ENCODE assay signal across 20 cellular contexts in the genomic region with DNA sequence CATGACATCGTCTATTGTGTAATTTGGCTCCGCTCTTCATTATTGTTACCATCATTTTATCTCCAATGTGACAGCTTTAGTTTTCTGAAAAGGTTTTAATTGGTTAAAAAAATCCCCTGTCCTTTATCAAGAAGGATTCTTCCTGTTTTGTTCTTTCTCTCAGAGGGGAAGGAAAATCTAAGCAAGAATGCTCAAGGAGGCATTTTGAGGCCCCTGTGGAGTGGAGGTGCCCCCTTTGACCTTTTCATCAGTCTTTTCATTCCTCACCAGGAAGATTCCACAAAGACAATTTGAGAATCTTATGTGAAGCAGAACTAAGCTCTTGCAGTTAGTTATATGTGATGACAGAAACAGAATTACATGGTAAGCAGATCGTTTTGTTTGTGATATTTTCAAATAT.
"Had no signal": no experiment of that assay in that cellular context is flagged by ENCODE, and none has a peak within 500 bp of the region (broad histone marks: within the 10 kb centered on the region; RNA-seq: fewer than 3 reads in every experiment).

No MANE protein-coding gene starts in this region.

- H3K27me3 ChIP-seq: transverse colon had no signal

- H3K4me1 Mint-ChIP-seq: activated B cell treated with CpG ODN at 0.5 μM for 24 hours; activated naive CD8-positive, alpha-beta T cell treated with anti-CD3 and anti-CD28 coated beads for 36 hours; stimulated activated naive B cell treated with anti-CD40 and anti-IgM and Interleukin-4, amounts not matched to agents 10 μg/mL and 1 μg/mL and 100 μg/mL, for 72 hours had no signal

- H3K4me3 ChIP-seq: left ventricle myocardium inferior, transverse colon had no signal

- ATAC-seq: esophagus mucosa; stimulated activated naive B cell treated with anti-CD40 and anti-IgM and Interleukin-4, amounts not matched to agents 10 μg/mL and 1 μg/mL and 100 μg/mL, for 72 hours had no signal

- H3K27ac Mint-ChIP-seq: activated B cell treated with CpG ODN at 0.5 μM for 24 hours; activated naive CD8-positive, alpha-beta T cell treated with anti-CD3 and anti-CD28 coated beads for 36 hours; nephron progenitor cell; progenitor cell of endocrine pancreas; stimulated activated naive B cell treated with anti-CD40 and anti-IgM and Interleukin-4, amounts not matched to agents 10 μg/mL and 1 μg/mL and 100 μg/mL, for 72 hours; T-helper 1 cell treated with Interleukin-12 subunit alpha and Interleukin-12 subunit beta and Interleukin-4 antibody, amounts not matched to agents 30 μg/mL and 1 μg/mL, for 36 hours had no signal

- H3K27me3 Mint-ChIP-seq: activated B cell treated with CpG ODN at 0.5 μM for 24 hours; activated naive CD8-positive, alpha-beta T cell treated with anti-CD3 and anti-CD28 coated beads for 36 hours; progenitor cell of endocrine pancreas; stimulated activated naive B cell treated with anti-CD40 and anti-IgM and Interleukin-4, amounts not matched to agents 10 μg/mL and 1 μg/mL and 100 μg/mL, for 72 hours had no signal

- H3K4me3 Mint-ChIP-seq: activated B cell treated with CpG ODN at 0.5 μM for 24 hours; activated naive CD8-positive, alpha-beta T cell treated with anti-CD3 and anti-CD28 coated beads for 36 hours; nephron progenitor cell; stimulated activated naive B cell treated with anti-CD40 and anti-IgM and Interleukin-4, amounts not matched to agents 10 μg/mL and 1 μg/mL and 100 μg/mL, for 72 hours; T-helper 1 cell treated with Interleukin-12 subunit alpha and Interleukin-12 subunit beta and Interleukin-4 antibody, amounts not matched to agents 30 μg/mL and 1 μg/mL, for 36 hours had no signal

- H3K36me3 Mint-ChIP-seq: activated naive CD8-positive, alpha-beta T cell treated with anti-CD3 and anti-CD28 coated beads for 36 hours; stimulated activated naive B cell treated with anti-CD40 and anti-IgM and Interleukin-4, amounts not matched to agents 10 μg/mL and 1 μg/mL and 100 μg/mL, for 72 hours had no signal

- H3K9me3 Mint-ChIP-seq: T-helper 1 cell treated with Interleukin-12 subunit alpha and Interleukin-12 subunit beta and Interleukin-4 antibody, amounts not matched to agents 30 μg/mL and 1 μg/mL, for 36 hours had no signal

- H3K36me3 ChIP-seq: left ventricle myocardium inferior, transverse colon had no signal

- DNase-seq: activated B cell treated with CpG ODN at 0.5 μM for 24 hours; activated CD4-positive, alpha-beta T cell treated with anti-CD3 and anti-CD28 coated beads for 4 hours; activated CD4-positive, alpha-beta T cell treated with anti-CD3 and anti-CD28 coated beads, Interleukin-2, amount 50 U/mL, for 48 hours; activated naive CD4-positive, alpha-beta T cell treated with Interleukin-2 at 50 U/mL for 16 hours; activated naive CD8-positive, alpha-beta T cell treated with anti-CD3 and anti-CD28 coated beads for 36 hours; activated T-cell treated with anti-CD3 and anti-CD28 coated beads, Interleukin-2, amount 50 U/mL, for 48 hours; amniotic stem cell; effector memory CD4-positive, alpha-beta T cell; foreskin melanocyte; kidney glomerular epithelial cell; left ventricle myocardium inferior; nephron progenitor cell; stimulated activated CD4-positive, alpha-beta T cell treated with anti-CD3 and anti-CD28 coated beads, Interleukin-2, amount 100 ng/mL, for 48 hours; stimulated activated CD8-positive, alpha-beta memory T cell treated with anti-CD3 and anti-CD28 coated beads, Interleukin-4, amount 100 ng/mL, for 48 hours; stimulated activated naive B cell treated with anti-CD40 and anti-IgM and Interleukin-4, amounts not matched to agents 10 μg/mL and 1 μg/mL and 100 μg/mL, for 72 hours; T1000; transverse colon had no signal

- H3K27ac ChIP-seq: left ventricle myocardium inferior, transverse colon had no signal

- H3K9me3 ChIP-seq: transverse colon had no signal

- H3K4me1 ChIP-seq: left ventricle myocardium inferior, transverse colon had no signal
